10 cellular contexts compared by ENCODE assay signal in the genomic region with DNA sequence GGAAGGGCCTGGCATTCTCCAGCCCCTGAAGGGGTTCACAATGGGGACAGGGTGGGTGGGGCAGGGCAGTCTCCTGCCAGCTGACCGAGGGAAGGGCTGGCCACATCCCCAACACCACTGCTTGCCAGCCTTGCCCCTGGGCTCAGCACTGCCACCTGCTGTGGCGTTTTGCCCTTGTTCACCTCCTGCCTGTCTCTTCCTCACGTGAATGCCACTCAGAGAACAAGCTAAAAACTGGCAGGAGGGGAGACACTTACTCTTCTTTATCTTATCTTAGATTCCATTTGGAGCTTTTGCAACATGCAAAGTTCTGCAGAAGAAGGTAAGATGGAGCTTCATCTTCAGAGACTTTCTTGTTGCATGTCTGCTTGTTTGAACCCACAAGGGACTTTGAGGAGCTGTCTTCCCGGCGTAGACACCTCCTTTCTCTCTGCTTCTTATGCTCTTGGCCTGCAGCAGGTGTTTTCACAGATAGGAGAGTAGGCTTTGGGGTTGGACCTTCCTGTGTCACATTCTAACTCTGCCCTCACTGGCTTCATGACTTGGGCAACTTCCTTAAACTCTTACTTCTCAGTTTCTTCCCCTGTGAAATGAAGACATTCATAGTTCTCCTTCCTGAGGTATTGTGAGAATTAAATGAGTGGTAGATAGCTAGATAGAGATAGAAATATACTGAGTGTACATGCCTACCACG. TPM values are rescaled to one million over a fixed set of nuclear protein-coding genes. Genes with fewer than 3 reads are reported as not detected.
DNase-seq lines count a peak whose midpoint lies in the region; ATAC-seq and TF ChIP-seq lines count a peak whose summit lies in the region.
"Had no signal": no experiment of that assay in that cellular context is flagged by ENCODE, and none has a peak within 500 bp of the region (broad histone marks: within the 10 kb centered on the region; RNA-seq: fewer than 3 reads in every experiment).

No MANE protein-coding gene starts in this region.

- H3K9me3 ChIP-seq in Caco-2: no peaks in the 10 kb centered on the region
- H3K9me3 ChIP-seq: prostate gland had no signal

- H3K4me3 Mint-ChIP-seq in Caco-2 (ENCODE audit: unreplicated experiment): no peak overlapping the region
- peak overlapping the region in 3 of 4 donors; percentile 15 to 49 (median 39) for H3K4me3 Mint-ChIP-seq in IgD-negative memory B cell
- no peak overlapping the region for H3K4me3 Mint-ChIP-seq in activated CD8-positive, alpha-beta memory T cell treated with anti-CD3 and anti-CD28 coated beads, Interleukin-2, amount 10 ng/mL, durations not matched to agents 7 days and 5 days
- H3K4me3 Mint-ChIP-seq in memory B cell: peak overlapping the region; percentile 32
- H3K4me3 Mint-ChIP-seq: activated naive CD8-positive, alpha-beta T cell treated with anti-CD3 and anti-CD28 coated beads, Interleukin-2, amount 10 ng/mL, durations not matched to agents 7 days and 5 days had no signal

- peaks cover 6% of the 10 kb centered on the region for H3K4me1 Mint-ChIP-seq in Caco-2 (ENCODE audit: low read depth, unreplicated experiment)
- peaks cover 12 to 26% (median 17%) of the 10 kb centered on the region in 3 donors for H3K4me1 Mint-ChIP-seq in IgD-negative memory B cell
- peaks cover 10% of the 10 kb centered on the region for H3K4me1 Mint-ChIP-seq in activated CD8-positive, alpha-beta memory T cell treated with anti-CD3 and anti-CD28 coated beads, Interleukin-2, amount 10 ng/mL, durations not matched to agents 7 days and 5 days
- peaks cover 19% of the 10 kb centered on the region for H3K4me1 Mint-ChIP-seq in memory B cell

- H3K27ac Mint-ChIP-seq in Caco-2 (ENCODE audit: unreplicated experiment): no peak overlapping the region
- peak overlapping the region; percentile 42 to 69 (median 46) for H3K27ac Mint-ChIP-seq in IgD-negative memory B cell
- H3K27ac Mint-ChIP-seq in activated CD8-positive, alpha-beta memory T cell treated with anti-CD3 and anti-CD28 coated beads, Interleukin-2, amount 10 ng/mL, durations not matched to agents 7 days and 5 days: peak overlapping the region; percentile 13
- peak overlapping the region; percentile 79 for H3K27ac Mint-ChIP-seq in memory B cell
- H3K27ac Mint-ChIP-seq: activated naive CD8-positive, alpha-beta T cell treated with anti-CD3 and anti-CD28 coated beads, Interleukin-2, amount 10 ng/mL, durations not matched to agents 7 days and 5 days had no signal

- BruUV-seq in Caco-2 (replicated peaks; lab: Mats Ljungman, UMichigan): no TSS peak

- intact Hi-C loops in Caco-2 (cut with micrococcal nuclease; ENCODE audit: unreplicated experiment): no loop called here

- H3K27me3 Mint-ChIP-seq in Caco-2 (ENCODE audit: insufficient read depth, unreplicated experiment) (no peaks in the 10 kb centered on the region), IgD-negative memory B cell (no peaks in the 10 kb centered on the region), memory B cell (no peaks in the 10 kb centered on the region)
- no peaks in the 10 kb centered on the region for H3K27me3 Mint-ChIP-seq in activated CD8-positive, alpha-beta memory T cell treated with anti-CD3 and anti-CD28 coated beads, Interleukin-2, amount 10 ng/mL, durations not matched to agents 7 days and 5 days
- H3K27me3 Mint-ChIP-seq: activated naive CD8-positive, alpha-beta T cell treated with anti-CD3 and anti-CD28 coated beads, Interleukin-2, amount 10 ng/mL, durations not matched to agents 7 days and 5 days had no signal

- H3K36me3 Mint-ChIP-seq in Caco-2 (ENCODE audit: insufficient read depth, unreplicated experiment) (peaks cover 64% of the 10 kb centered on the region), IgD-negative memory B cell (peaks cover 8% of the 10 kb centered on the region), memory B cell (peaks cover 10% of the 10 kb centered on the region)
- peaks cover 18% of the 10 kb centered on the region for H3K36me3 Mint-ChIP-seq in activated CD8-positive, alpha-beta memory T cell treated with anti-CD3 and anti-CD28 coated beads, Interleukin-2, amount 10 ng/mL, durations not matched to agents 7 days and 5 days

- H3K4me1 ChIP-seq in Caco-2: no peaks in the 10 kb centered on the region

- H3K27me3 ChIP-seq in Caco-2 (replicated peaks; ENCODE audit: control insufficient read depth, insufficient read depth, low read length): no peaks in the 10 kb centered on the region

- CTCF ChIA-PET in Caco-2 (lab: Charles Lee): interaction anchor here (0.6 to 1.6 kb wide), 3 partner anchors 19 to 95 kb away, joined by 3 to 6 read pairs (median 4); a partner anchor contains a TSS
- CTCF ChIA-PET in activated CD8-positive, alpha-beta memory T cell treated with anti-CD3 and anti-CD28 coated beads, Interleukin-2, amount 10 ng/mL, durations not matched to agents 7 days and 5 days (lab: Charles Lee): interaction anchor here (0.8 to 2.5 kb wide), 9 partner anchors 31 to 415 kb away, joined by 3 to 9 read pairs (median 4); a partner anchor contains a TSS

- no peak overlapping the region for H3K4me3 ChIP-seq in Caco-2 (ENCODE audit: low read depth, low read length)
- H3K4me3 ChIP-seq: prostate gland had no signal

- ATAC-seq in activated CD8-positive, alpha-beta memory T cell treated with anti-CD3 and anti-CD28 coated beads, Interleukin-2, amount 10 ng/mL, durations not matched to agents 7 days and 5 days: no peak
- ATAC-seq in memory B cell (ENCODE audit: low read depth) (peak; percentile 21), GM19452 (IDR thresholded peaks at IDR 0.05; ENCODE audit: unreplicated experiment) (no peak), HG02852 (IDR thresholded peaks at IDR 0.05; ENCODE audit: unreplicated experiment) (no peak)

- POLR2A ChIA-PET in Caco-2 (lab: Charles Lee): no interaction called here

- H3K9me3 Mint-ChIP-seq in Caco-2 (ENCODE audit: unreplicated experiment) (no peaks in the 10 kb centered on the region), IgD-negative memory B cell (no peaks in the 10 kb centered on the region), memory B cell (no peaks in the 10 kb centered on the region)
- no peaks in the 10 kb centered on the region for H3K9me3 Mint-ChIP-seq in activated CD8-positive, alpha-beta memory T cell treated with anti-CD3 and anti-CD28 coated beads, Interleukin-2, amount 10 ng/mL, durations not matched to agents 7 days and 5 days (ENCODE audit: low read depth)
- H3K9me3 Mint-ChIP-seq: activated naive CD8-positive, alpha-beta T cell treated with anti-CD3 and anti-CD28 coated beads, Interleukin-2, amount 10 ng/mL, durations not matched to agents 7 days and 5 days had no signal

- no peak for DNase-seq in Caco-2
- DNase-seq in activated CD8-positive, alpha-beta memory T cell treated with anti-CD3 and anti-CD28 coated beads, Interleukin-2, amount 10 ng/mL, durations not matched to agents 7 days and 5 days: peak; percentile 59
- peak in 1 of 2 donors; percentile 27 for DNase-seq in memory B cell (ENCODE audit: low spot score in 2 of 2)
- no peak for DNase-seq in NCI-H1417 (lab: John Stamatoyannopoulos, UW)
- no peak for DNase-seq in NCI-H2171 (lab: John Stamatoyannopoulos, UW)
- DNase-seq: activated naive CD8-positive, alpha-beta T cell treated with anti-CD3 and anti-CD28 coated beads, Interleukin-2, amount 10 ng/mL, durations not matched to agents 7 days and 5 days had no signal

- peak; percentile 19 to 43 for TF ChIP-seq CTCF in Caco-2 (IDR thresholded peaks at IDR 0.05; ENCODE audit: insufficient read depth in 1 of 2, low read depth in 1 of 2, low read length in 1 of 2, severe bottlenecking in 1 of 2, unreplicated experiment in 1 of 2)

- no peaks in the 10 kb centered on the region; the same call in 1 of the 2 replicates for H3K36me3 ChIP-seq in Caco-2 (ENCODE audit: control insufficient read depth, insufficient read depth, low read length)

RNA-seq across cellular contexts. Expression of a gene that starts 4.1 kb away (rescaled TPM):
- 25.8 and 26.2 TPM in 2 replicates for total RNA-seq in Caco-2 (2022)
- polyA plus RNA-seq in IgD-negative memory B cell: 15.7 TPM
- total RNA-seq in activated CD8-positive, alpha-beta memory T cell treated with anti-CD3 and anti-CD28 coated beads, Interleukin-2, amount 10 ng/mL, durations not matched to agents 7 days and 5 days: 10 to 100 TPM; 25.5 to 27.7 TPM

RNA-seq across cellular contexts. Expression of a gene that starts 4.2 kb away (rescaled TPM):
- 1,592 and 1,641 TPM in 2 replicates for total RNA-seq in Caco-2 (2022)
- 2,090 TPM for polyA plus RNA-seq in IgD-negative memory B cell
- total RNA-seq in activated CD8-positive, alpha-beta memory T cell treated with anti-CD3 and anti-CD28 coated beads, Interleukin-2, amount 10 ng/mL, durations not matched to agents 7 days and 5 days: 1,000 to 10,000 TPM; 1,251 to 1,331 TPM

RNA-seq across cellular contexts. Expression of a gene that starts 31.3 kb away (rescaled TPM):
- total RNA-seq in Caco-2 (2022): 9.2 and 9.3 TPM in 2 replicates
- polyA plus RNA-seq in IgD-negative memory B cell: 8.7 TPM
- 10 to 100 TPM; 14.2 to 18.9 TPM for total RNA-seq in activated CD8-positive, alpha-beta memory T cell treated with anti-CD3 and anti-CD28 coated beads, Interleukin-2, amount 10 ng/mL, durations not matched to agents 7 days and 5 days

RNA-seq across cellular contexts. Expression of a gene that starts 58.5 kb away (rescaled TPM):
- total RNA-seq in Caco-2 (2022): 141 and 144 TPM in 2 replicates
- 7.8 TPM for polyA plus RNA-seq in IgD-negative memory B cell
- 10 to 100 TPM; 12.1 to 26.0 TPM for total RNA-seq in activated CD8-positive, alpha-beta memory T cell treated with anti-CD3 and anti-CD28 coated beads, Interleukin-2, amount 10 ng/mL, durations not matched to agents 7 days and 5 days

Comparison
In these comparisons a context has a peak if more than half of its experiments do, and no peak if none do; other contexts are left out.
1. H3K4me3 Mint-ChIP-seq: peak in IgD-negative memory B cell (3 of 4) and memory B cell (single experiment); none in Caco-2 (single experiment) and activated CD8-positive, alpha-beta memory T cell treated with anti-CD3 and anti-CD28 coated beads, Interleukin-2, amount 10 ng/mL, durations not matched to agents 7 days and 5 days (single experiment).